ENCODE assay signal across 8 cellular contexts in genomic region chr1:202034683-202035462, GRCh38. TPM values are rescaled to one million over a fixed set of nuclear protein-coding genes. Genes with fewer than 3 reads are reported as not detected.
DNase-seq lines count a peak whose midpoint lies in the region; ATAC-seq, FAIRE-seq and TF ChIP-seq lines count a peak whose summit lies in the region.

No MANE protein-coding gene starts in this region.

- H3K27ac Mint-ChIP-seq in activated CD8-positive, alpha-beta memory T cell treated with anti-CD3 and anti-CD28 coated beads, Interleukin-2, amount 10 ng/mL, durations not matched to agents 7 days and 5 days: no peak overlapping the region
- no peak overlapping the region for H3K27ac Mint-ChIP-seq in naive thymus-derived CD4-positive, alpha-beta T cell

- H3K9me3 ChIP-seq in esophagus (ENCODE audit: control insufficient read depth in 2 of 2, insufficient read depth in 1 of 2, low read depth in 1 of 2, low read length in 1 of 2): no peaks in the 10 kb centered on the region
- H3K9me3 ChIP-seq in pancreas: no peaks in the 10 kb centered on the region
- H3K9me3 ChIP-seq in naive thymus-derived CD4-positive, alpha-beta T cell (ENCODE audit: control insufficient read depth in 2 of 3, low read length in 3 of 3): no peaks in the 10 kb centered on the region

- peak; percentile 57 for ATAC-seq in activated CD8-positive, alpha-beta memory T cell treated with anti-CD3 and anti-CD28 coated beads, Interleukin-2, amount 10 ng/mL, durations not matched to agents 7 days and 5 days
- peak; percentile 92 to 96 (median 94) for ATAC-seq in pancreas
- no peak for ATAC-seq in naive thymus-derived CD4-positive, alpha-beta T cell

- no peaks in the 10 kb centered on the region for H3K36me3 ChIP-seq in esophagus (ENCODE audit: control insufficient read depth in 2 of 2, insufficient read depth in 2 of 2, low read length in 1 of 2)
- no peaks in the 10 kb centered on the region for H3K36me3 ChIP-seq in pancreas
- no peaks in the 10 kb centered on the region for H3K36me3 ChIP-seq in naive thymus-derived CD4-positive, alpha-beta T cell (ENCODE audit: control insufficient read depth in 2 of 3, insufficient read depth in 3 of 3, low read length in 3 of 3)

- peaks cover 6% of the 10 kb centered on the region for H3K27me3 Mint-ChIP-seq in activated CD8-positive, alpha-beta memory T cell treated with anti-CD3 and anti-CD28 coated beads, Interleukin-2, amount 10 ng/mL, durations not matched to agents 7 days and 5 days
- peaks cover 0 to 5% (median 0%) of the 10 kb centered on the region in 5 donors for H3K27me3 Mint-ChIP-seq in naive thymus-derived CD4-positive, alpha-beta T cell

- FAIRE-seq in pancreas (lab: Jason Lieb, UNC): no peak

- no peak for DNase-seq in activated CD8-positive, alpha-beta memory T cell treated with anti-CD3 and anti-CD28 coated beads, Interleukin-2, amount 10 ng/mL, durations not matched to agents 7 days and 5 days
- DNase-seq in activated CD8-positive, alpha-beta memory T cell treated with anti-CD3 and anti-CD28 coated beads, Interleukin-2, amount 50 U/mL, for 48 hours: no peak
- DNase-seq in NCI-H774 (lab: John Stamatoyannopoulos, UW) (peak; percentile 50), pancreas (peak; percentile 89 to 99 (median 97)), Ammon's horn (ENCODE audit: low spot score) (no peak), inferior parietal cortex (ENCODE audit: extremely low spot score) (no peak)
- no peak for DNase-seq in naive thymus-derived CD4-positive, alpha-beta T cell

- POLR2A ChIA-PET in naive thymus-derived CD4-positive, alpha-beta T cell (lab: Charles Lee): no interaction called here

- no peaks in the 10 kb centered on the region for H3K9me3 Mint-ChIP-seq in activated CD8-positive, alpha-beta memory T cell treated with anti-CD3 and anti-CD28 coated beads, Interleukin-2, amount 10 ng/mL, durations not matched to agents 7 days and 5 days (ENCODE audit: low read depth)
- peaks cover 0 to 2% (median 0%) of the 10 kb centered on the region in 11 donors for H3K9me3 Mint-ChIP-seq in naive thymus-derived CD4-positive, alpha-beta T cell

- WGBS in esophagus, 2 donors: 38 to 39% methylated on average over 20 of the region's 20 CpGs
- 19 to 24% methylated on average over 20 of the region's 20 CpGs for WGBS in pancreas, 2 donors

- no peaks in the 10 kb centered on the region for H3K4me1 Mint-ChIP-seq in activated CD8-positive, alpha-beta memory T cell treated with anti-CD3 and anti-CD28 coated beads, Interleukin-2, amount 10 ng/mL, durations not matched to agents 7 days and 5 days
- no peaks in the 10 kb centered on the region for H3K4me1 Mint-ChIP-seq in naive thymus-derived CD4-positive, alpha-beta T cell

- H3K27me3 ChIP-seq in esophagus (ENCODE audit: control insufficient read depth in 1 of 2, insufficient read depth in 2 of 2, low read length in 2 of 2): no peaks in the 10 kb centered on the region
- H3K27me3 ChIP-seq in pancreas: no peaks in the 10 kb centered on the region
- H3K27me3 ChIP-seq in naive thymus-derived CD4-positive, alpha-beta T cell (ENCODE audit: control insufficient read depth in 2 of 2, insufficient read depth in 2 of 2, low read length in 2 of 2): no peaks in the 10 kb centered on the region

- no peak overlapping the region for H3K4me3 ChIP-seq in esophagus (ENCODE audit: low read depth in 1 of 2, low read length in 2 of 2)
- H3K4me3 ChIP-seq in pancreas: peak overlapping the region in 2 of 4 donors; percentile 13 to 21
- H3K4me3 ChIP-seq in naive thymus-derived CD4-positive, alpha-beta T cell (ENCODE audit: low read length): no peak overlapping the region

- H3K36me3 Mint-ChIP-seq in activated CD8-positive, alpha-beta memory T cell treated with anti-CD3 and anti-CD28 coated beads, Interleukin-2, amount 10 ng/mL, durations not matched to agents 7 days and 5 days: no peaks in the 10 kb centered on the region
- H3K36me3 Mint-ChIP-seq in naive thymus-derived CD4-positive, alpha-beta T cell: peaks cover 0 to 3% (median 0%) of the 10 kb centered on the region in 5 donors

- no peak overlapping the region for H3K4me3 Mint-ChIP-seq in activated CD8-positive, alpha-beta memory T cell treated with anti-CD3 and anti-CD28 coated beads, Interleukin-2, amount 10 ng/mL, durations not matched to agents 7 days and 5 days
- H3K4me3 Mint-ChIP-seq in naive thymus-derived CD4-positive, alpha-beta T cell: no peak overlapping the region

- intact Hi-C loops in pancreas (cut with DNase I): no loop called here
- intact Hi-C loops in naive thymus-derived CD4-positive, alpha-beta T cell (cut with micrococcal nuclease): no loop called here

- TF ChIP-seq CTCF in pancreas (IDR thresholded peaks at IDR 0.05): no peak

- H3K4me1 ChIP-seq in esophagus (ENCODE audit: control insufficient read depth in 2 of 2, insufficient read depth in 2 of 2, low read length in 1 of 2) (peaks cover 2 to 5% of the 10 kb centered on the region in 2 donors), pancreas (peaks cover 23 to 49% (median 38%) of the 10 kb centered on the region in 3 donors)
- no peaks in the 10 kb centered on the region for H3K4me1 ChIP-seq in naive thymus-derived CD4-positive, alpha-beta T cell (ENCODE audit: control insufficient read depth in 2 of 2, insufficient read depth in 2 of 2, low read length in 2 of 2)

- CTCF ChIA-PET in activated CD8-positive, alpha-beta memory T cell treated with anti-CD3 and anti-CD28 coated beads, Interleukin-2, amount 10 ng/mL, durations not matched to agents 7 days and 5 days (lab: Charles Lee): no interaction called here
- CTCF ChIA-PET in naive thymus-derived CD4-positive, alpha-beta T cell (lab: Charles Lee): no interaction called here

- H3K27ac ChIP-seq in esophagus (ENCODE audit: low read depth in 2 of 2, low read length in 1 of 2): peak overlapping the region; percentile 87 to 91
- H3K27ac ChIP-seq in pancreas: peak overlapping the region; percentile 89 to 93 (median 92)
- H3K27ac ChIP-seq in naive thymus-derived CD4-positive, alpha-beta T cell (ENCODE audit: low read depth, low read length): no peak overlapping the region

RNA-seq across cellular contexts. Expression of gene ELF3, which starts 24.5 kb away (rescaled TPM):
- total RNA-seq in activated CD8-positive, alpha-beta memory T cell treated with anti-CD3 and anti-CD28 coated beads, Interleukin-2, amount 10 ng/mL, durations not matched to agents 7 days and 5 days: under 1 TPM; 0.16 to 0.79 TPM
- polyA plus RNA-seq in esophagus (100 to 1,000 TPM; 440 to 749 TPM), pancreas (100 to 1,000 TPM; 284 to 447 TPM)
- total RNA-seq in pancreas: 100 to 1,000 TPM in 5 of 6 donors, 10 to 100 TPM in 1; 99.3 to 278 (median 158) TPM
- total RNA-seq in naive thymus-derived CD4-positive, alpha-beta T cell: 1 to 10 TPM in 3 of 5 experiments, under 1 TPM in 2; 0.19 to 2.8 (median 2.0) TPM
- under 1 TPM in 1 of 2 donors, not detected in 1; 0.29 TPM for polyA plus RNA-seq in naive thymus-derived CD4-positive, alpha-beta T cell

RNA-seq across cellular contexts. Expression of gene RNPEP, which starts 52.4 kb away (rescaled TPM):
- 10 to 100 TPM; 38.3 to 40.4 TPM for total RNA-seq in activated CD8-positive, alpha-beta memory T cell treated with anti-CD3 and anti-CD28 coated beads, Interleukin-2, amount 10 ng/mL, durations not matched to agents 7 days and 5 days
- polyA plus RNA-seq in esophagus: 10 to 100 TPM; 45.3 to 52.3 TPM
- total RNA-seq in pancreas: 10 to 100 TPM; 19.8 to 37.6 (median 26.5) TPM
- polyA plus RNA-seq in pancreas: 10 to 100 TPM; 29.0 to 43.5 TPM
- 10 to 100 TPM; 19.4 to 43.4 (median 26.8) TPM for total RNA-seq in naive thymus-derived CD4-positive, alpha-beta T cell
- 10 to 100 TPM; 23.1 to 30.2 TPM for polyA plus RNA-seq in naive thymus-derived CD4-positive, alpha-beta T cell

Comparison
In these comparisons a context has a peak if more than half of its experiments do, and no peak if none do; other contexts are left out.
1. DNase-seq: peak in NCI-H774 (single experiment) and pancreas (6 of 6); none in activated CD8-positive, alpha-beta memory T cell treated with anti-CD3 and anti-CD28 coated beads, Interleukin-2, amount 10 ng/mL, durations not matched to agents 7 days and 5 days (single experiment), activated CD8-positive, alpha-beta memory T cell treated with anti-CD3 and anti-CD28 coated beads, Interleukin-2, amount 50 U/mL, for 48 hours (single experiment), naive thymus-derived CD4-positive, alpha-beta T cell (0 of 9), Ammon's horn (single experiment) and inferior parietal cortex (single experiment).
2. RNA of gene ELF3, which starts 24.5 kb away (total RNA-seq): 99.3 to 278 TPM in pancreas; 0.19 to 2.8 TPM in naive thymus-derived CD4-positive, alpha-beta T cell and 0.16 to 0.79 TPM in activated CD8-positive, alpha-beta memory T cell treated with anti-CD3 and anti-CD28 coated beads, Interleukin-2, amount 10 ng/mL, durations not matched to agents 7 days and 5 days; every median in the first group is over 10 times any median in the second.